In genomic region chr19:38196245-38196837, GRCh38 we compare ENCODE assay signal across 1 cellular context.
TF ChIP-seq lines count a peak whose summit lies in the region.

No MANE protein-coding gene starts in this region.

TF ChIP-seq in GM12878, 131 proteins besides CTCF, POLR2A, EP300 and RAD21 (continued from another document):
- TF ChIP-seq, protein P1, sequence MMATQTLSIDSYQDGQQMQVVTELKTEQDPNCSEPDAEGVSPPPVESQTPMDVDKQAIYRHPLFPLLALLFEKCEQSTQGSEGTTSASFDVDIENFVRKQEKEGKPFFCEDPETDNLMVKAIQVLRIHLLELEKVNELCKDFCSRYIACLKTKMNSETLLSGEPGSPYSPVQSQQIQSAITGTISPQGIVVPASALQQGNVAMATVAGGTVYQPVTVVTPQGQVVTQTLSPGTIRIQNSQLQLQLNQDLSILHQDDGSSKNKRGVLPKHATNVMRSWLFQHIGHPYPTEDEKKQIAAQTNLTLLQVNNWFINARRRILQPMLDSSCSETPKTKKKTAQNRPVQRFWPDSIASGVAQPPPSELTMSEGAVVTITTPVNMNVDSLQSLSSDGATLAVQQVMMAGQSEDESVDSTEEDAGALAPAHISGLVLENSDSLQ (IDR thresholded peaks at IDR 0.05), result no peak
- TF ChIP-seq CREB1 (IDR thresholded peaks at IDR 0.05; ENCODE audit: low read depth) (no peak), MXI1 (IDR thresholded peaks at IDR 0.05; ENCODE audit: low read depth, low read length) (no peak), POU2F2 (IDR thresholded peaks at IDR 0.05; ENCODE audit: borderline replicate concordance, low read depth, low read length) (no peak), ZNF24 (IDR thresholded peaks at IDR 0.05) (no peak), EZH2 (IDR thresholded peaks at IDR 0.05; ENCODE audit: borderline replicate concordance, control insufficient read depth, low read depth, low read length) (no peak)
